Comparison of ENCODE assay signal across 33 cellular contexts in the genomic region with DNA sequence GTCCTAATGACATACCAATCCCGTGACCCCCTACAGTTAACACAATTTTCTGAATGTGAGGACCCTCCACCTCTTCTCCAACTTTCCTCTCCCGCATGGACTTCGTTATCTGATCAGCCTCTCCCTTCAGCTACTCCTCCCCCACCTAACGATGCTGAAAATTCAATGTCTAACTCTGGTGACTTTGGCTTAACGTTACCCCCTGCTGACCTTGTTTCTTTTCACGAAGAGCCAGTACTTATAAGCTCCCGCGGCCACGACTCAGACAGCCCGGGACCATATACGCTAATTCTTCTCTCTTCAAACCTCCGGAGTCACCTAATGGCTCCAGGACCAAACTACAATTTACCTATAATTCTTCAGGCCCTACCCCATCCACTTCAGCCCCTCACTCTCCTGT.
"Had no signal": no experiment of that assay in that cellular context is flagged by ENCODE, and none has a peak within 500 bp of the region (broad histone marks: within the 10 kb centered on the region; RNA-seq: fewer than 3 reads in every experiment).

No MANE protein-coding gene starts in this region.

- H3K4me3 Mint-ChIP-seq: activated B cell treated with CpG ODN at 0.5 μM for 24 hours; activated CD4-positive, alpha-beta memory T cell treated with anti-CD3 and anti-CD28 coated beads, Interleukin-2, amount 10 ng/mL, durations not matched to agents 7 days and 5 days; activated CD4-positive, alpha-beta T cell treated with anti-CD3 and anti-CD28 coated beads, Interleukin-2, amount 10 ng/mL, durations not matched to agents 7 days and 5 days; activated naive CD4-positive, alpha-beta T cell treated with anti-CD3 and anti-CD28 coated beads, Interleukin-2, amount 10 ng/mL, durations not matched to agents 7 days and 5 days; activated naive CD8-positive, alpha-beta T cell treated with anti-CD3 and anti-CD28 coated beads, Interleukin-2, amount 10 ng/mL, durations not matched to agents 7 days and 5 days; activated T-cell treated with anti-CD3 and anti-CD28 coated beads, Interleukin-2, amount 50 U/mL, for 24 hours; activated T-cell treated with anti-CD3 and anti-CD28 coated beads, Interleukin-2, amount 50 U/mL, for 72 hours; brain; dendritic cell treated with granulocyte-macrophage colony-stimulating factor and Interleukin-4, amounts not matched to agents 40 ng/mL and 50 ng/mL, for 4 days; T-helper 17 cell; T-helper 2 cell treated with Interferon-gamma antibody and Interleukin-4, amounts not matched to agents 5 μg/mL and 100 μg/mL, for 36 hours had no signal

- ATAC-seq: activated CD4-positive, CD25-positive, alpha-beta regulatory T cell treated with anti-CD3 and anti-CD28 coated beads, Interleukin-2, amount 50 U/mL, for 24 hours; activated naive CD4-positive, alpha-beta T cell treated with anti-CD3 and anti-CD28 coated beads, Interleukin-2, amount 50 U/mL, for 72 hours; activated T-cell treated with anti-CD3 and anti-CD28 coated beads, Interleukin-2, amount 50 U/mL, for 72 hours; gastroesophageal sphincter; T-helper 17 cell had no signal

- H3K27ac ChIP-seq: ascending aorta, breast epithelium, cardiac muscle cell, colonic mucosa, dorsolateral prefrontal cortex, epithelial cell of prostate, esophagus squamous epithelium, gastroesophageal sphincter, WERI-Rb-1 had no signal

- H3K36me3 ChIP-seq: ascending aorta, breast epithelium, cardiac muscle cell, colonic mucosa, gastroesophageal sphincter, WERI-Rb-1 had no signal

- DNase-seq: activated B cell treated with CpG ODN at 0.5 μM for 24 hours; activated CD4-positive, alpha-beta memory T cell treated with anti-CD3 and anti-CD28 coated beads, Interleukin-2, amount 10 ng/mL, durations not matched to agents 7 days and 5 days; activated CD4-positive, alpha-beta T cell treated with anti-CD3 and anti-CD28 coated beads, Interleukin-2, amount 10 ng/mL, durations not matched to agents 7 days and 5 days; activated CD4-positive, alpha-beta T cell treated with anti-CD3 and anti-CD28 coated beads, Interleukin-2, amount 50 U/mL, for 4 hours; activated CD8-positive, alpha-beta memory T cell treated with anti-CD3 and anti-CD28 coated beads, Interleukin-2, amount 50 U/mL, for 48 hours; activated gamma-delta T cell; activated naive CD4-positive, alpha-beta T cell; activated naive CD4-positive, alpha-beta T cell treated with anti-CD3 and anti-CD28 coated beads, Interleukin-2, amount 10 ng/mL, durations not matched to agents 7 days and 5 days; activated naive CD8-positive, alpha-beta T cell treated with anti-CD3 and anti-CD28 coated beads, Interleukin-2, amount 10 ng/mL, durations not matched to agents 7 days and 5 days; activated T-cell treated with anti-CD3 and anti-CD28 coated beads for 4 hours; activated T-cell treated with anti-CD3 and anti-CD28 coated beads, Interleukin-2, amount 50 U/mL, for 24 hours; activated T-cell treated with anti-CD3 and anti-CD28 coated beads, Interleukin-2, amount 50 U/mL, for 72 hours; central memory CD4-positive, alpha-beta T cell; cerebellar nuclear complex; colonic mucosa; dorsolateral prefrontal cortex; effector memory CD4-positive, alpha-beta T cell; esophagus squamous epithelium; foreskin melanocyte; T-helper 1 cell; T-helper 17 cell; T1000; WERI-Rb-1 had no signal

- H3K4me3 ChIP-seq: ascending aorta, breast epithelium, cardiac muscle cell, colonic mucosa, dorsolateral prefrontal cortex, esophagus squamous epithelium, gastroesophageal sphincter had no signal

- H3K27me3 Mint-ChIP-seq: activated B cell treated with CpG ODN at 0.5 μM for 24 hours; activated CD4-positive, alpha-beta memory T cell treated with anti-CD3 and anti-CD28 coated beads, Interleukin-2, amount 10 ng/mL, durations not matched to agents 7 days and 5 days; activated CD4-positive, alpha-beta T cell treated with anti-CD3 and anti-CD28 coated beads, Interleukin-2, amount 10 ng/mL, durations not matched to agents 7 days and 5 days; activated naive CD4-positive, alpha-beta T cell treated with anti-CD3 and anti-CD28 coated beads, Interleukin-2, amount 10 ng/mL, durations not matched to agents 7 days and 5 days; activated naive CD8-positive, alpha-beta T cell treated with anti-CD3 and anti-CD28 coated beads, Interleukin-2, amount 10 ng/mL, durations not matched to agents 7 days and 5 days; activated T-cell treated with anti-CD3 and anti-CD28 coated beads, Interleukin-2, amount 50 U/mL, for 24 hours; brain; dendritic cell treated with granulocyte-macrophage colony-stimulating factor and Interleukin-4, amounts not matched to agents 40 ng/mL and 50 ng/mL, for 4 days; T-helper 17 cell had no signal

- H3K9me3 ChIP-seq: breast epithelium, colonic mucosa, esophagus squamous epithelium had no signal

- H3K27me3 ChIP-seq: ascending aorta, breast epithelium, cardiac muscle cell, colonic mucosa, dorsolateral prefrontal cortex, esophagus squamous epithelium, gastroesophageal sphincter had no signal

- H3K4me1 Mint-ChIP-seq: activated B cell treated with CpG ODN at 0.5 μM for 24 hours had no signal

- H3K4me1 ChIP-seq: ascending aorta, breast epithelium, colonic mucosa had no signal

- H3K27ac Mint-ChIP-seq: activated B cell treated with CpG ODN at 0.5 μM for 24 hours; activated CD4-positive, alpha-beta memory T cell treated with anti-CD3 and anti-CD28 coated beads, Interleukin-2, amount 10 ng/mL, durations not matched to agents 7 days and 5 days; activated CD4-positive, alpha-beta T cell treated with anti-CD3 and anti-CD28 coated beads, Interleukin-2, amount 10 ng/mL, durations not matched to agents 7 days and 5 days; activated naive CD4-positive, alpha-beta T cell treated with anti-CD3 and anti-CD28 coated beads, Interleukin-2, amount 10 ng/mL, durations not matched to agents 7 days and 5 days; activated naive CD4-positive, alpha-beta T cell treated with anti-CD3 and anti-CD28 coated beads, Interleukin-2, amount 50 U/mL, for 72 hours; activated T-cell treated with anti-CD3 and anti-CD28 coated beads, Interleukin-2, amount 50 U/mL, for 24 hours; activated T-cell treated with anti-CD3 and anti-CD28 coated beads, Interleukin-2, amount 50 U/mL, for 72 hours; brain; dendritic cell treated with granulocyte-macrophage colony-stimulating factor and Interleukin-4, amounts not matched to agents 40 ng/mL and 50 ng/mL, for 4 days; T-helper 17 cell; T-helper 2 cell treated with Interferon-gamma antibody and Interleukin-4, amounts not matched to agents 5 μg/mL and 100 μg/mL, for 36 hours had no signal
